In the genomic region with DNA sequence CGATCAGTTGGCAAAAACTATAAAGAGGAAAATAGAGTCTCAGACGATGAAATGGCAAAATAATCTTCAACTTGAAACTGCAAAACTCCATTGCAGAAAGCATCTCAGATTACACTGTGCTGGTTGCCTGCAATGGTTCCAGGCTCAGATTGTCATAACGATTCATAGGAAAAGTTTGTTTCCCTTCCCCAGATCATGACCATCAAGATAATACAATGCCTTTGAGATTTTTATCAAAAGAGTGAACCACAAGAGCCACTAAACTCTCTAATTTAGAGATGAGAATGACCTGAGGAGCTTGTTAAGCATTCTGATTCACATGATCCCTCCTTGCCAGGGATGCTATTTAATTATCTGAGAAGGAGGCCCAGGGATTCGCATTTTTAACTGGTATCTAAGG, we compare ENCODE assay signal across 1 cellular context.
TF ChIP-seq lines count a peak whose summit lies in the region.

No MANE protein-coding gene starts in this region.

TF ChIP-seq in SK-N-SH treated with all-trans-retinoic acid at 6 μM for 48 hours, 23 proteins besides CTCF, POLR2A, EP300 and RAD21:
- no peak for TF ChIP-seq BACH2 (CRISPR knock-in tag; IDR thresholded peaks at IDR 0.05; ENCODE audit: borderline replicate concordance)
